1 cellular context compared by ENCODE assay signal in the genomic region with DNA sequence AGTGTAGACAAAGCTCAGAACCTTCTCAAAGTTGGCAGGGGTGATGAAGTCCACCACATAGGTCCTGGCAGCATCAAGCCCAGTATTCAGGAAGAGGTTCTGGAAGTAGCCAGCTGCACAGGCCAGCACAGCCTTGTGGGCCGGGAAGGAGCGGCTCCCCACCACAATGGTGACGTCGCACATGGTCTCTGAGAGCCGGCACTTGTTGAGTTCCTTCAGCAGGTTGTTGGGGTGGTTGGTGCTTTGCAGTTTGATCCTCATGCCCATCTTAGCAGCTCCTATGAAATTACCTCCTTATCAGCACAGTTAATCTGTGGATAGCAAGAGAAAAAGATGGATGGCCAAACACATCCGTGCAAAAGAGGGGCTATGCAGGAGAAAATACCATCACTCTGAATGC.
TF ChIP-seq lines count a peak whose summit lies in the region.

No MANE protein-coding gene starts in this region.

TF ChIP-seq in GM23338, 12 proteins besides CTCF, POLR2A, EP300 and RAD21 (continued from another document):
- TF ChIP-seq, protein P1, sequence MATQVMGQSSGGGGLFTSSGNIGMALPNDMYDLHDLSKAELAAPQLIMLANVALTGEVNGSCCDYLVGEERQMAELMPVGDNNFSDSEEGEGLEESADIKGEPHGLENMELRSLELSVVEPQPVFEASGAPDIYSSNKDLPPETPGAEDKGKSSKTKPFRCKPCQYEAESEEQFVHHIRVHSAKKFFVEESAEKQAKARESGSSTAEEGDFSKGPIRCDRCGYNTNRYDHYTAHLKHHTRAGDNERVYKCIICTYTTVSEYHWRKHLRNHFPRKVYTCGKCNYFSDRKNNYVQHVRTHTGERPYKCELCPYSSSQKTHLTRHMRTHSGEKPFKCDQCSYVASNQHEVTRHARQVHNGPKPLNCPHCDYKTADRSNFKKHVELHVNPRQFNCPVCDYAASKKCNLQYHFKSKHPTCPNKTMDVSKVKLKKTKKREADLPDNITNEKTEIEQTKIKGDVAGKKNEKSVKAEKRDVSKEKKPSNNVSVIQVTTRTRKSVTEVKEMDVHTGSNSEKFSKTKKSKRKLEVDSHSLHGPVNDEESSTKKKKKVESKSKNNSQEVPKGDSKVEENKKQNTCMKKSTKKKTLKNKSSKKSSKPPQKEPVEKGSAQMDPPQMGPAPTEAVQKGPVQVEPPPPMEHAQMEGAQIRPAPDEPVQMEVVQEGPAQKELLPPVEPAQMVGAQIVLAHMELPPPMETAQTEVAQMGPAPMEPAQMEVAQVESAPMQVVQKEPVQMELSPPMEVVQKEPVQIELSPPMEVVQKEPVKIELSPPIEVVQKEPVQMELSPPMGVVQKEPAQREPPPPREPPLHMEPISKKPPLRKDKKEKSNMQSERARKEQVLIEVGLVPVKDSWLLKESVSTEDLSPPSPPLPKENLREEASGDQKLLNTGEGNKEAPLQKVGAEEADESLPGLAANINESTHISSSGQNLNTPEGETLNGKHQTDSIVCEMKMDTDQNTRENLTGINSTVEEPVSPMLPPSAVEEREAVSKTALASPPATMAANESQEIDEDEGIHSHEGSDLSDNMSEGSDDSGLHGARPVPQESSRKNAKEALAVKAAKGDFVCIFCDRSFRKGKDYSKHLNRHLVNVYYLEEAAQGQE (IDR thresholded peaks at IDR 0.05; ENCODE audit: unreplicated experiment) = no peak
- TF ChIP-seq CREB1 (CRISPR knock-in tag; IDR thresholded peaks at IDR 0.05; ENCODE audit: low read depth) (no peak), EZH2phosphoT487 (IDR thresholded peaks at IDR 0.05; ENCODE audit: unreplicated experiment) (no peak), JUNB (IDR thresholded peaks at IDR 0.05; ENCODE audit: unreplicated experiment) (no peak), EZH2 (IDR thresholded peaks at IDR 0.05; ENCODE audit: low read depth, unreplicated experiment) (no peak), ZNF331 (CRISPR knock-in tag; IDR thresholded peaks at IDR 0.05; ENCODE audit: low read depth) (no peak)
- TF ChIP-seq, protein P2, sequence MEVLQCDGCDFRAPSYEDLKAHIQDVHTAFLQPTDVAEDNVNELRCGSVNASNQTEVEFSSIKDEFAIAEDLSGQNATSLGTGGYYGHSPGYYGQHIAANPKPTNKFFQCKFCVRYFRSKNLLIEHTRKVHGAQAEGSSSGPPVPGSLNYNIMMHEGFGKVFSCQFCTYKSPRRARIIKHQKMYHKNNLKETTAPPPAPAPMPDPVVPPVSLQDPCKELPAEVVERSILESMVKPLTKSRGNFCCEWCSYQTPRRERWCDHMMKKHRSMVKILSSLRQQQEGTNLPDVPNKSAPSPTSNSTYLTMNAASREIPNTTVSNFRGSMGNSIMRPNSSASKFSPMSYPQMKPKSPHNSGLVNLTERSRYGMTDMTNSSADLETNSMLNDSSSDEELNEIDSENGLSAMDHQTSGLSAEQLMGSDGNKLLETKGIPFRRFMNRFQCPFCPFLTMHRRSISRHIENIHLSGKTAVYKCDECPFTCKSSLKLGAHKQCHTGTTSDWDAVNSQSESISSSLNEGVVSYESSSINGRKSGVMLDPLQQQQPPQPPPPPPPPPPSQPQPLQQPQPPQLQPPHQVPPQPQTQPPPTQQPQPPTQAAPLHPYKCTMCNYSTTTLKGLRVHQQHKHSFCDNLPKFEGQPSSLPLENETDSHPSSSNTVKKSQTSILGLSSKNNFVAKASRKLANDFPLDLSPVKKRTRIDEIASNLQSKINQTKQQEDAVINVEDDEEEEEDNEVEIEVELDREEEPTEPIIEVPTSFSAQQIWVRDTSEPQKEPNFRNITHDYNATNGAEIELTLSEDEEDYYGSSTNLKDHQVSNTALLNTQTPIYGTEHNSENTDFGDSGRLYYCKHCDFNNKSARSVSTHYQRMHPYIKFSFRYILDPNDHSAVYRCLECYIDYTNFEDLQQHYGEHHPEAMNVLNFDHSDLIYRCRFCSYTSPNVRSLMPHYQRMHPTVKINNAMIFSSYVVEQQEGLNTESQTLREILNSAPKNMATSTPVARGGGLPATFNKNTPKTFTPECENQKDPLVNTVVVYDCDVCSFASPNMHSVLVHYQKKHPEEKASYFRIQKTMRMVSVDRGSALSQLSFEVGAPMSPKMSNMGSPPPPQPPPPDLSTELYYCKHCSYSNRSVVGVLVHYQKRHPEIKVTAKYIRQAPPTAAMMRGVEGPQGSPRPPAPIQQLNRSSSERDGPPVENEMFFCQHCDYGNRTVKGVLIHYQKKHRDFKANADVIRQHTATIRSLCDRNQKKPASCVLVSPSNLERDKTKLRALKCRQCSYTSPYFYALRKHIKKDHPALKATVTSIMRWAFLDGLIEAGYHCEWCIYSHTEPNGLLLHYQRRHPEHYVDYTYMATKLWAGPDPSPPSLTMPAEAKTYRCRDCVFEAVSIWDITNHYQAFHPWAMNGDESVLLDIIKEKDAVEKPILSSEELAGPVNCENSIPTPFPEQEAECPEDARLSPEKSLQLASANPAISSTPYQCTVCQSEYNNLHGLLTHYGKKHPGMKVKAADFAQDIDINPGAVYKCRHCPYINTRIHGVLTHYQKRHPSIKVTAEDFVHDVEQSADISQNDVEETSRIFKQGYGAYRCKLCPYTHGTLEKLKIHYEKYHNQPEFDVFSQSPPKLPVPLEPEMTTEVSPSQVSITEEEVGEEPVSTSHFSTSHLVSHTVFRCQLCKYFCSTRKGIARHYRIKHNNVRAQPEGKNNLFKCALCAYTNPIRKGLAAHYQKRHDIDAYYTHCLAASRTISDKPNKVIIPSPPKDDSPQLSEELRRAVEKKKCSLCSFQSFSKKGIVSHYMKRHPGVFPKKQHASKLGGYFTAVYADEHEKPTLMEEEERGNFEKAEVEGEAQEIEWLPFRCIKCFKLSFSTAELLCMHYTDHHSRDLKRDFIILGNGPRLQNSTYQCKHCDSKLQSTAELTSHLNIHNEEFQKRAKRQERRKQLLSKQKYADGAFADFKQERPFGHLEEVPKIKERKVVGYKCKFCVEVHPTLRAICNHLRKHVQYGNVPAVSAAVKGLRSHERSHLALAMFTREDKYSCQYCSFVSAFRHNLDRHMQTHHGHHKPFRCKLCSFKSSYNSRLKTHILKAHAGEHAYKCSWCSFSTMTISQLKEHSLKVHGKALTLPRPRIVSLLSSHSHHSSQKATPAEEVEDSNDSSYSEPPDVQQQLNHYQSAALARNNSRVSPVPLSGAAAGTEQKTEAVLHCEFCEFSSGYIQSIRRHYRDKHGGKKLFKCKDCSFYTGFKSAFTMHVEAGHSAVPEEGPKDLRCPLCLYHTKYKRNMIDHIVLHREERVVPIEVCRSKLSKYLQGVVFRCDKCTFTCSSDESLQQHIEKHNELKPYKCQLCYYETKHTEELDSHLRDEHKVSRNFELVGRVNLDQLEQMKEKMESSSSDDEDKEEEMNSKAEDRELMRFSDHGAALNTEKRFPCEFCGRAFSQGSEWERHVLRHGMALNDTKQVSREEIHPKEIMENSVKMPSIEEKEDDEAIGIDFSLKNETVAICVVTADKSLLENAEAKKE (CRISPR knock-in tag; IDR thresholded peaks at IDR 0.05) = no peak
- TF ChIP-seq, protein P3, sequence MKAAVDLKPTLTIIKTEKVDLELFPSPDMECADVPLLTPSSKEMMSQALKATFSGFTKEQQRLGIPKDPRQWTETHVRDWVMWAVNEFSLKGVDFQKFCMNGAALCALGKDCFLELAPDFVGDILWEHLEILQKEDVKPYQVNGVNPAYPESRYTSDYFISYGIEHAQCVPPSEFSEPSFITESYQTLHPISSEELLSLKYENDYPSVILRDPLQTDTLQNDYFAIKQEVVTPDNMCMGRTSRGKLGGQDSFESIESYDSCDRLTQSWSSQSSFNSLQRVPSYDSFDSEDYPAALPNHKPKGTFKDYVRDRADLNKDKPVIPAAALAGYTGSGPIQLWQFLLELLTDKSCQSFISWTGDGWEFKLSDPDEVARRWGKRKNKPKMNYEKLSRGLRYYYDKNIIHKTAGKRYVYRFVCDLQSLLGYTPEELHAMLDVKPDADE (IDR thresholded peaks at IDR 0.05) = no peak
